Comparison of ENCODE assay signal across 1 cellular context in the genomic region with DNA sequence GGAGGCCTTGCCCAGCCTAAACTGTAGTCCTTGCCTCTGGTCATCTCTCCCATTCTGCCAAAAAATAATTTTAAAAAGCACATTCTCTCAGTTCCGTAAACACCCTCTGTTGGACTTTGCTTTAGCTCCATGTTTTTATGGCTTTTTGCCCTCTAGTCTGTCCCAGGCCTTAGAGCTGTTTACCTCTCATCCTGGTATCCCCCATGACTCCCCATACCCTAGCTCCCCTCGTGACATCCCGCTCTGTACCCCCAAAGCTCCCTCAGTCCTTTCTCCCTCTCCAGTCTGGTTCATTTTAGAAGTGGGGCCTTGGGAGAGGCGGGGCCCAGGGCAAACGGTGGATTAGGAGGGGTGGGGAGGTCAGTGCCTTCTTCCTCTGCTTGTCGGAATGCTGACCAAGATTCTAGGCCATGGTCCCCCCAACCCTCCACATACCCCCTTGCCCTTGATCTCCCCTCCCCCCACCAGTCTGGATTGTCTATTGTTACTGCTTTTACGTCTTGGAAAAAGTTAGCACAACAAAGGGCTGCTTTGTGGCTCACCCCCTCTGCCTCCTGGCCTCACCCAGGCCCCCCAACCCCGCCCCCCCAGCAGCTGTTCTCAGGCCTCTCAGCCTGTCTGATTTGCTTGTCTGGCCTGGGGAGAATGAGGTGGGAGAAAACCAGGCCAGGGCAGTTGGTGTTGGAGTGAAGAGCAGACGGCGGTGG.
TF ChIP-seq lines count a peak whose summit lies in the region.

No MANE protein-coding gene starts in this region.

TF ChIP-seq in H1, 55 proteins besides CTCF, POLR2A, EP300 and RAD21:
- TF ChIP-seq RBBP5 (IDR thresholded peaks at IDR 0.05; ENCODE audit: borderline replicate concordance, low read depth, low read length) (peak; percentile 32; the same call in 1 of the 2 replicates), SP2 (IDR thresholded peaks at IDR 0.05; ENCODE audit: low read length) (no peak)
